Comparison of ENCODE assay signal across 9 cellular contexts in genomic region chr5:124648902-124649467, GRCh38.
DNase-seq lines count a peak whose midpoint lies in the region; ATAC-seq and TF ChIP-seq lines count a peak whose summit lies in the region.
"Had no signal": no experiment of that assay in that cellular context is flagged by ENCODE, and none has a peak within 500 bp of the region (broad histone marks: within the 10 kb centered on the region; RNA-seq: fewer than 3 reads in every experiment).

No MANE protein-coding gene starts in this region.

- TF ChIP-seq POLR2A in stomach (IDR thresholded peaks at IDR 0.05): no peak
- no peak for TF ChIP-seq POLR2A in ovary (IDR thresholded peaks at IDR 0.05)

- H3K27me3 Mint-ChIP-seq in T-helper 2 cell treated with Interferon-gamma antibody and Interleukin-4, amounts not matched to agents 5 μg/mL and 100 μg/mL, for 36 hours (ENCODE audit: low read depth): peaks cover 79% of the 10 kb centered on the region

- 74 to 92% (median 82%) methylated on average over 9 of the region's 9 CpGs for WGBS in stomach, 5 donors
- 78 to 91% (median 83%) methylated on average over 9 of the region's 9 CpGs for WGBS in ovary, 3 donors

- H3K4me1 Mint-ChIP-seq in T-helper 2 cell treated with Interferon-gamma antibody and Interleukin-4, amounts not matched to agents 5 μg/mL and 100 μg/mL, for 36 hours (ENCODE audit: low read depth): peaks cover 22% of the 10 kb centered on the region

- H3K9me3 ChIP-seq in left lung (no peaks in the 10 kb centered on the region), stomach (no peaks in the 10 kb centered on the region), ovary (no peaks in the 10 kb centered on the region)
- H3K9me3 ChIP-seq: adrenal gland had no signal

- peak overlapping the region; percentile 45 to 77 for H3K27ac ChIP-seq in left lung
- H3K27ac ChIP-seq in stomach: peak overlapping the region in 4 of 5 donors; percentile 49 to 88 (median 82)
- no peak overlapping the region for H3K27ac ChIP-seq in ovary

- H3K4me3 ChIP-seq in left lung (no peak overlapping the region), stomach (no peak overlapping the region), ovary (no peak overlapping the region)
- H3K4me3 ChIP-seq: adrenal gland had no signal

- peak overlapping the region; percentile 67 for H3K4me3 Mint-ChIP-seq in T-helper 2 cell treated with Interferon-gamma antibody and Interleukin-4, amounts not matched to agents 5 μg/mL and 100 μg/mL, for 36 hours

- peaks cover 34 to 47% of the 10 kb centered on the region in 2 donors for H3K4me1 ChIP-seq in left lung
- peaks cover 19 to 60% (median 47%) of the 10 kb centered on the region in 4 donors for H3K4me1 ChIP-seq in stomach
- H3K4me1 ChIP-seq in ovary (ENCODE audit: insufficient read depth): peaks cover 3% of the 10 kb centered on the region

- H3K36me3 ChIP-seq in left lung (peaks cover 0 to 17% of the 10 kb centered on the region in 2 donors), stomach (peaks cover 6 to 30% (median 21%) of the 10 kb centered on the region in 4 donors), ovary (no peaks in the 10 kb centered on the region)

- TF ChIP-seq CTCF in left lung (IDR thresholded peaks at IDR 0.05) (no peak), stomach (IDR thresholded peaks at IDR 0.05) (no peak), ovary (IDR thresholded peaks at IDR 0.05) (no peak)

- H3K27me3 ChIP-seq in left lung: peaks cover 0 to 75% of the 10 kb centered on the region in 2 donors
- peaks cover 0 to 3% (median 0%) of the 10 kb centered on the region in 3 donors for H3K27me3 ChIP-seq in stomach
- H3K27me3 ChIP-seq in ovary: no peaks in the 10 kb centered on the region
- H3K27me3 ChIP-seq: adrenal gland had no signal

- TF ChIP-seq EP300 in stomach (IDR thresholded peaks at IDR 0.05) (no peak), ovary (IDR thresholded peaks at IDR 0.05) (no peak)

- DNase-seq in T-helper 2 cell treated with Interferon-gamma antibody and Interleukin-4, amounts not matched to agents 5 μg/mL and 100 μg/mL, for 36 hours (ENCODE audit: low spot score): no peak
- DNase-seq in T-helper 2 cell (no peak), left lung (no peak), stomach (no peak), ovary (no peak), RKO (ENCODE audit: low spot score) (no peak)

- no peak for ATAC-seq in SK-N-SH treated with all-trans-retinoic acid at 6 μM for 48 hours
- no peak for ATAC-seq in left lung
- no peak for ATAC-seq in HG03097 (IDR thresholded peaks at IDR 0.05; ENCODE audit: low FRiP score, unreplicated experiment)

- H3K36me3 Mint-ChIP-seq in T-helper 2 cell treated with Interferon-gamma antibody and Interleukin-4, amounts not matched to agents 5 μg/mL and 100 μg/mL, for 36 hours (ENCODE audit: low read depth): no peaks in the 10 kb centered on the region

- no peak overlapping the region for H3K27ac Mint-ChIP-seq in T-helper 2 cell treated with Interferon-gamma antibody and Interleukin-4, amounts not matched to agents 5 μg/mL and 100 μg/mL, for 36 hours

- intact Hi-C loops in left lung (cut with DNase I) (no loop called here), stomach (cut with DNase I; ENCODE audit: low total_unique reads) (no loop called here), ovary (cut with DNase I) (no loop called here)

- H3K9me3 Mint-ChIP-seq in T-helper 2 cell treated with Interferon-gamma antibody and Interleukin-4, amounts not matched to agents 5 μg/mL and 100 μg/mL, for 36 hours: peaks cover 7% of the 10 kb centered on the region

TF ChIP-seq in SK-N-SH treated with all-trans-retinoic acid at 6 μM for 48 hours, 23 proteins besides CTCF, POLR2A, EP300 and RAD21:
- TF ChIP-seq TCF4 (CRISPR knock-in tag; IDR thresholded peaks at IDR 0.05; ENCODE audit: borderline replicate concordance) (0 out of 2 replicates have a peak, but pooled peaks have one; percentile 12), ESRRG (CRISPR knock-in tag; IDR thresholded peaks at IDR 0.05) (no peak), SNAI2 (CRISPR knock-in tag; IDR thresholded peaks at IDR 0.05) (no peak), POU6F1 (CRISPR knock-in tag; IDR thresholded peaks at IDR 0.05; ENCODE audit: borderline replicate concordance, low read depth) (no peak), PATZ1 (CRISPR knock-in tag; IDR thresholded peaks at IDR 0.05; ENCODE audit: borderline replicate concordance) (no peak), CSDC2 (CRISPR knock-in tag; IDR thresholded peaks at IDR 0.05) (no peak)

Comparison
In these comparisons a context has a peak if more than half of its experiments do, and no peak if none do; other contexts are left out.
1. H3K27ac ChIP-seq: peak in left lung (2 of 2) and stomach (4 of 5); none in ovary (0 of 2).